Comparison of ENCODE assay signal across 1 cellular context in genomic region chr1:169485427-169486280, GRCh38.
TF ChIP-seq lines count a peak whose summit lies in the region.

Gene SLC19A2 (minus strand): TSS chr1:169485944. CDS start chr1:169485766, 178 bp downstream.

TF ChIP-seq in HepG2, 621 proteins besides CTCF, POLR2A, EP300 and RAD21 (continued from another document and continues in another):
- peak; percentile 37; the same call in 1 of the 2 replicates for TF ChIP-seq ZNF318 (CRISPR knock-in tag; IDR thresholded peaks at IDR 0.05)
- TF ChIP-seq E2F5 (CRISPR knock-in tag; conservative IDR thresholded peaks at IDR 0.05), result no peak
- TF ChIP-seq ZBTB10 (CRISPR knock-in tag; IDR thresholded peaks at IDR 0.05; ENCODE audit: borderline replicate concordance), result 0 out of 2 replicates have a peak, but pooled peaks have one; percentile 42
- TF ChIP-seq AKAP8 (CRISPR knock-in tag; IDR thresholded peaks at IDR 0.05), result no peak
- TF ChIP-seq NR0B2 (CRISPR knock-in tag; IDR thresholded peaks at IDR 0.05), result peak; percentile 76
- peak; percentile 82 for TF ChIP-seq DMAP1 (CRISPR knock-in tag; IDR thresholded peaks at IDR 0.05)
- no peak; the same call in 1 of the 2 replicates for TF ChIP-seq ESRRA (CRISPR knock-in tag; IDR thresholded peaks at IDR 0.05; ENCODE audit: low read depth)
- no peak for TF ChIP-seq REXO4 (CRISPR knock-in tag; IDR thresholded peaks at IDR 0.05; ENCODE audit: borderline replicate concordance)
- peak; percentile 2; the same call in 1 of the 2 replicates for TF ChIP-seq ZZZ3 (CRISPR knock-in tag; IDR thresholded peaks at IDR 0.05; ENCODE audit: borderline replicate concordance)
- TF ChIP-seq ZNF674 (CRISPR knock-in tag; IDR thresholded peaks at IDR 0.05; ENCODE audit: low read depth), result no peak
- TF ChIP-seq ZNF276 (CRISPR knock-in tag; IDR thresholded peaks at IDR 0.05; ENCODE audit: low read depth), result 0 out of 2 replicates have a peak, but pooled peaks have one; percentile 24
- no peak for TF ChIP-seq KLF13 (CRISPR knock-in tag; IDR thresholded peaks at IDR 0.05)
- no peak for TF ChIP-seq IRX3 (CRISPR knock-in tag; IDR thresholded peaks at IDR 0.05; ENCODE audit: borderline replicate concordance, low read depth)
- no peak for TF ChIP-seq SUZ12 (IDR thresholded peaks at IDR 0.05; ENCODE audit: low read depth, low read length)
- peak; percentile 67 for TF ChIP-seq PTBP1 (IDR thresholded peaks at IDR 0.05; ENCODE audit: low read depth, low read length, poor library complexity, severe bottlenecking)
- peak; percentile 58; the same call in 1 of the 2 replicates for TF ChIP-seq ZSCAN9 (CRISPR knock-in tag; IDR thresholded peaks at IDR 0.05; ENCODE audit: borderline replicate concordance)
- no peak; the same call in none of the 2 replicates for TF ChIP-seq ZNF816 (CRISPR knock-in tag; IDR thresholded peaks at IDR 0.05; ENCODE audit: borderline replicate concordance)
- TF ChIP-seq ZNF260 (CRISPR knock-in tag; IDR thresholded peaks at IDR 0.05; ENCODE audit: borderline replicate concordance, low read depth), result no peak
- TF ChIP-seq NRL (CRISPR knock-in tag; IDR thresholded peaks at IDR 0.05; ENCODE audit: borderline replicate concordance), result peak; percentile 68; the same call in 1 of the 2 replicates
- peak; percentile 1; the same call in 1 of the 2 replicates for TF ChIP-seq ETV5 (CRISPR knock-in tag; IDR thresholded peaks at IDR 0.05; ENCODE audit: borderline replicate concordance)
- peak; percentile 57 for TF ChIP-seq ZNF776 (CRISPR knock-in tag; IDR thresholded peaks at IDR 0.05)
- TF ChIP-seq MAZ (IDR thresholded peaks at IDR 0.05; ENCODE audit: borderline replicate concordance, low read depth, low read length), result no peak
- TF ChIP-seq MAZ (CRISPR knock-in tag; IDR thresholded peaks at IDR 0.05; ENCODE audit: low read depth), result peak; percentile 85
- TF ChIP-seq ZNF292 (CRISPR knock-in tag; IDR thresholded peaks at IDR 0.05; ENCODE audit: borderline replicate concordance, low read depth), result peak; percentile 91
- TF ChIP-seq ZNF567 (CRISPR knock-in tag; IDR thresholded peaks at IDR 0.05; ENCODE audit: borderline replicate concordance), result peak; percentile 42; the same call in 1 of the 2 replicates
- TF ChIP-seq ZMAT3 (CRISPR knock-in tag; conservative IDR thresholded peaks at IDR 0.05), result no peak; the same call in 1 of the 2 replicates
- TF ChIP-seq SP4 (CRISPR knock-in tag; IDR thresholded peaks at IDR 0.05), result peak; percentile 75
- no peak for TF ChIP-seq ZNF207 (IDR thresholded peaks at IDR 0.05; ENCODE audit: borderline replicate concordance)
- TF ChIP-seq ZNF737 (CRISPR knock-in tag; IDR thresholded peaks at IDR 0.05; ENCODE audit: borderline replicate concordance), result peak; percentile 19; the same call in 1 of the 2 replicates
- TF ChIP-seq PRDM15 (CRISPR knock-in tag; IDR thresholded peaks at IDR 0.05), result peak; percentile 68
- TF ChIP-seq ZC3H13 (CRISPR knock-in tag; IDR thresholded peaks at IDR 0.05), result peak; percentile 68; the same call in 1 of the 2 replicates
- TF ChIP-seq ZEB1 (IDR thresholded peaks at IDR 0.05; ENCODE audit: insufficient replicate concordance, low read depth), result no peak
- 0 out of 2 replicates have a peak, but pooled peaks have one; percentile 90 for TF ChIP-seq MTERF4 (CRISPR knock-in tag; IDR thresholded peaks at IDR 0.05)
- TF ChIP-seq ZNF326 (CRISPR knock-in tag; IDR thresholded peaks at IDR 0.05; ENCODE audit: borderline replicate concordance), result no peak
- TF ChIP-seq ZFP36L2 (CRISPR knock-in tag; IDR thresholded peaks at IDR 0.05), result 0 out of 2 replicates have a peak, but pooled peaks have one; percentile 39
- TF ChIP-seq ZNF512 (CRISPR knock-in tag; IDR thresholded peaks at IDR 0.05), result no peak
